In genomic region chr6:135289816-135290215, GRCh38 we compare ENCODE assay signal across 16 cellular contexts.
DNase-seq lines count a peak whose midpoint lies in the region; ATAC-seq and TF ChIP-seq lines count a peak whose summit lies in the region.
"Had no signal": no experiment of that assay in that cellular context is flagged by ENCODE, and none has a peak within 500 bp of the region (broad histone marks: within the 10 kb centered on the region; RNA-seq: fewer than 3 reads in every experiment).

No MANE protein-coding gene starts in this region.

- peaks cover 7% of the 10 kb centered on the region for H3K4me1 ChIP-seq in mesodermal cell (ENCODE audit: control insufficient read depth, insufficient read depth, low read length, poor library complexity, severe bottlenecking)
- H3K4me1 ChIP-seq in tibial artery: no peaks in the 10 kb centered on the region

- no peaks in the 10 kb centered on the region for H3K27me3 ChIP-seq in tibial artery
- H3K27me3 ChIP-seq: BLaER1 treated with 17β-estradiol and CSF1 and Interleukin-3, amounts not matched to agents 10 nM and 100 nM had no signal

- intact Hi-C loops in tibial artery (cut with DNase I; ENCODE audit: low total_unique reads): no loop called here

- H3K36me3 ChIP-seq in mesodermal cell (ENCODE audit: control insufficient read depth, insufficient read depth, low read length) (no peaks in the 10 kb centered on the region), tibial artery (peaks cover 19 to 26% (median 21%) of the 10 kb centered on the region in 3 donors)

- H3K9me3 ChIP-seq in mesodermal cell (ENCODE audit: control insufficient read depth, low read length) (no peaks in the 10 kb centered on the region), tibial artery (no peaks in the 10 kb centered on the region)

- peak; percentile 14 for DNase-seq in NCI-H2107 treated with DMSO at 0.1 percent for 48 hours (lab: John Stamatoyannopoulos, UW; ENCODE audit: unreplicated experiment)
- no peak for DNase-seq in NCI-H2107 (lab: John Stamatoyannopoulos, UW)
- peak; percentile 19 for DNase-seq in NCI-H187 treated with DMSO at 0.1 percent for 48 hours (lab: John Stamatoyannopoulos, UW)
- peak; percentile 83 for DNase-seq in NCI-H2171 treated with DMSO at 0.1 percent for 48 hours (lab: John Stamatoyannopoulos, UW)
- no peak for DNase-seq in NK-92 (lab: John Stamatoyannopoulos, UW; ENCODE audit: unreplicated experiment)
- no peak for DNase-seq in tibial artery
- DNase-seq: 8988T; ACHN; CD4-positive, CD25-positive, alpha-beta regulatory T cell; DMS 273 treated with DMSO at 0.1 percent for 48 hours; GOT3; H9 had no signal

- H3K4me3 ChIP-seq in mesodermal cell (ENCODE audit: extremely low read depth, insufficient read depth, low read length, poor library complexity, severe bottlenecking): no peak overlapping the region
- H3K4me3 ChIP-seq in tibial artery: no peak overlapping the region
- H3K4me3 ChIP-seq: BLaER1 treated with 17β-estradiol and CSF1 and Interleukin-3, amounts not matched to agents 10 nM and 100 nM; GM12878 had no signal

- 81 to 89% methylated on average over 4 of the region's 5 CpGs for WGBS in mesodermal cell (ENCODE audit: insufficient coverage in 2 of 2), 2 experiments

- TF ChIP-seq CTCF in tibial artery (IDR thresholded peaks at IDR 0.05): no peak

- H3K27ac ChIP-seq in mesodermal cell (ENCODE audit: low read depth, low read length, severe bottlenecking) (peak overlapping the region; percentile 5), tibial artery (no peak overlapping the region)

- ATAC-seq in HG03460 (IDR thresholded peaks at IDR 0.05; ENCODE audit: unreplicated experiment): no peak
- ATAC-seq: GM12878 had no signal

Comparison
In these comparisons a context has a peak if more than half of its experiments do, and no peak if none do; other contexts are left out.
1. DNase-seq: peak in NCI-H2107 treated with DMSO at 0.1 percent for 48 hours (single experiment), NCI-H187 treated with DMSO at 0.1 percent for 48 hours (single experiment) and NCI-H2171 treated with DMSO at 0.1 percent for 48 hours (single experiment); none in NCI-H2107 (single experiment), NK-92 (single experiment) and tibial artery (0 of 2).